1 cellular context compared by ENCODE assay signal in the genomic region with DNA sequence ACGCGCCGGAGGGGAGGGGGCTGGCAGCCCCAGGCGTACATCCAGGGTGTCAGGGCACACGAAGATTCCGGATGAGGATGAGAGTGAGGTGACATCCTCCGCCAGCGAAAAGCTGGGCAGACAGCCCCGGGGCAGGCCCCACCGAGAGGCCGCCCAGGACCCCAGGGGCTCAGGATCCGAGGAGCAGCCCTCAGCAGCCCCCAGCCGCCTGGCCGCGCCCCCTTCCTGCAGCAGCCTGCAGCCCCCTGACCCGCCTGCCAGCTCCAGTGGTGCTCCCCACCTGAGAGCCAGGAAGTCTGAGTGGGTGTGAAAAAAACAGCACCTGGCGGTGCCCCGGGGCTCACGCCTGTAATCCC.
TF ChIP-seq lines count a peak whose summit lies in the region.

No MANE protein-coding gene starts in this region.

TF ChIP-seq in IMR-90, 13 proteins besides CTCF, POLR2A, EP300 and RAD21 (continued from another document):
- TF ChIP-seq, protein P1, sequence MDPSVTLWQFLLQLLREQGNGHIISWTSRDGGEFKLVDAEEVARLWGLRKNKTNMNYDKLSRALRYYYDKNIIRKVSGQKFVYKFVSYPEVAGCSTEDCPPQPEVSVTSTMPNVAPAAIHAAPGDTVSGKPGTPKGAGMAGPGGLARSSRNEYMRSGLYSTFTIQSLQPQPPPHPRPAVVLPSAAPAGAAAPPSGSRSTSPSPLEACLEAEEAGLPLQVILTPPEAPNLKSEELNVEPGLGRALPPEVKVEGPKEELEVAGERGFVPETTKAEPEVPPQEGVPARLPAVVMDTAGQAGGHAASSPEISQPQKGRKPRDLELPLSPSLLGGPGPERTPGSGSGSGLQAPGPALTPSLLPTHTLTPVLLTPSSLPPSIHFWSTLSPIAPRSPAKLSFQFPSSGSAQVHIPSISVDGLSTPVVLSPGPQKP (IDR thresholded peaks at IDR 0.05; ENCODE audit: borderline replicate concordance, low read depth, low read length), result no peak
- TF ChIP-seq MAFK (IDR thresholded peaks at IDR 0.05; ENCODE audit: low read depth, low read length), result no peak
- no peak for TF ChIP-seq CHD1 (IDR thresholded peaks at IDR 0.05; ENCODE audit: low read depth, low read length)
- TF ChIP-seq MXI1 (IDR thresholded peaks at IDR 0.05; ENCODE audit: borderline replicate concordance, low read depth, low read length), result no peak
- TF ChIP-seq CEBPB (IDR thresholded peaks at IDR 0.05; ENCODE audit: low read depth, low read length), result no peak
- no peak for TF ChIP-seq SMC3 (IDR thresholded peaks at IDR 0.05; ENCODE audit: low read depth, low read length)
- no peak for TF ChIP-seq BHLHE40 (IDR thresholded peaks at IDR 0.05; ENCODE audit: low read depth, low read length)
- no peak for TF ChIP-seq MAZ (IDR thresholded peaks at IDR 0.05; ENCODE audit: borderline replicate concordance, low read depth, low read length)
